In genomic region chr14:73887704-73888459, GRCh38 we compare ENCODE assay signal across 7 cellular contexts. TPM values are rescaled to one million over a fixed set of nuclear protein-coding genes. Genes with fewer than 3 reads are reported as not detected.
DNase-seq lines count a peak whose midpoint lies in the region; FAIRE-seq and TF ChIP-seq lines count a peak whose summit lies in the region.

No MANE protein-coding gene starts in this region.

- peaks cover 23% of the 10 kb centered on the region for H3F3A ChIP-seq in SU-DHL-6 (ENCODE audit: insufficient read depth)

- H3K9ac ChIP-seq in SU-DHL-6 (ENCODE audit: low read length) (peak overlapping the region; percentile 92), skeletal muscle tissue (ENCODE audit: low read depth in 1 of 3, low read length in 3 of 3) (peak overlapping the region; percentile 93 to 97 (median 94))

- peaks cover 18% of the 10 kb centered on the region for H3K4me1 ChIP-seq in HAP-1
- peaks cover 9 to 19% (median 13%) of the 10 kb centered on the region in 3 donors for H3K4me1 ChIP-seq in skeletal muscle tissue (ENCODE audit: control insufficient read depth in 3 of 3, insufficient read depth in 3 of 3, low read length in 3 of 3)

- H3K4me2 ChIP-seq in SU-DHL-6 (ENCODE audit: low read depth, low read length, poor library complexity, severe bottlenecking), result peak overlapping the region; percentile 96

- H3K27me3 ChIP-seq in HAP-1 (ENCODE audit: low read depth), result no peaks in the 10 kb centered on the region
- no peaks in the 10 kb centered on the region for H3K27me3 ChIP-seq in SU-DHL-6 (ENCODE audit: low read length)
- H3K27me3 ChIP-seq in skeletal muscle tissue (ENCODE audit: control insufficient read depth in 3 of 3, insufficient read depth in 3 of 3, low read length in 3 of 3), result no peaks in the 10 kb centered on the region

- no peak for DNase-seq in HAP-1 (ENCODE audit: low spot score in 2 of 2)
- DNase-seq in fibroblast of pulmonary artery (ENCODE audit: low read depth), result no peak
- no peak for DNase-seq in NCI-H1694 (lab: John Stamatoyannopoulos, UW)
- no peak for DNase-seq in SK-N-DZ (ENCODE audit: low spot score)
- DNase-seq in frontal cortex (ENCODE audit: low spot score in 2 of 2), result no peak

- no peak overlapping the region for H2AFZ ChIP-seq in SU-DHL-6 (ENCODE audit: low read depth, low read length, severe bottlenecking)

- H3K9me2 ChIP-seq in SU-DHL-6 (replicated peaks; ENCODE audit: insufficient read depth, low read length), result no peaks in the 10 kb centered on the region

- FAIRE-seq in frontal cortex (lab: Jason Lieb, UNC), result no peak

- H3K9me3 ChIP-seq in HAP-1 (no peaks in the 10 kb centered on the region), SU-DHL-6 (ENCODE audit: insufficient read depth, low read length) (no peaks in the 10 kb centered on the region), skeletal muscle tissue (ENCODE audit: control insufficient read depth in 3 of 3, low read length in 3 of 3) (no peaks in the 10 kb centered on the region)

- H3K79me2 ChIP-seq in SU-DHL-6 (ENCODE audit: insufficient read depth, low read length), result peaks cover 72% of the 10 kb centered on the region

- TF ChIP-seq CTCF in SU-DHL-6 (IDR thresholded peaks at IDR 0.05; ENCODE audit: insufficient read depth, low read length, poor library complexity, severe bottlenecking) (no peak), fibroblast of pulmonary artery (IDR thresholded peaks at IDR 0.05; ENCODE audit: low read length, missing control alignments) (no peak)

- in situ Hi-C loops in HAP-1 (cut with MboI; ENCODE audit: low sequenced_read_pairs), result no loop called here

- H4K20me1 ChIP-seq in SU-DHL-6 (ENCODE audit: low read depth, low read length), result peaks cover 6% of the 10 kb centered on the region; the same call in 1 of the 2 replicates

- H3K27ac ChIP-seq in SU-DHL-6 (ENCODE audit: low read depth, low read length) (peak overlapping the region; percentile 65; the same call in 1 of the 2 replicates), skeletal muscle tissue (ENCODE audit: low read depth, low read length) (peak overlapping the region; percentile 84)

- peak overlapping the region; percentile 96 for H3K4me3 ChIP-seq in HAP-1
- peak overlapping the region; percentile 75 for H3K4me3 ChIP-seq in SU-DHL-6 (ENCODE audit: insufficient read depth, low read length, poor library complexity, severe bottlenecking)
- H3K4me3 ChIP-seq in fibroblast of pulmonary artery (replicated peaks; ENCODE audit: low read depth, low read length), result peak overlapping the region; percentile 89
- peak overlapping the region; percentile 79 to 89 (median 87) for H3K4me3 ChIP-seq in skeletal muscle tissue (ENCODE audit: low read length in 3 of 3)

- peaks cover 9% of the 10 kb centered on the region; the same call in 1 of the 2 replicates for H3K36me3 ChIP-seq in HAP-1 (replicated peaks)
- no peaks in the 10 kb centered on the region for H3K36me3 ChIP-seq in SU-DHL-6 (ENCODE audit: low read length)
- peaks cover 0 to 5% (median 4%) of the 10 kb centered on the region in 3 donors for H3K36me3 ChIP-seq in skeletal muscle tissue (ENCODE audit: control insufficient read depth in 3 of 3, insufficient read depth in 3 of 3, low read length in 3 of 3)

RNA-seq across cellular contexts. Expression of gene ZNF410, which starts 1.2 kb away (rescaled TPM):
- total RNA-seq in skeletal muscle tissue (71.0 TPM), frontal cortex (71.3 TPM)
- 55.2 and 58.4 TPM in 2 replicates for polyA plus RNA-seq in SK-N-DZ (2014; cell fraction: cytosol; rRNA removed)
- polyA plus RNA-seq in SK-N-DZ (2014; cell fraction: nucleus; rRNA removed), result 38.1 and 45.9 TPM in 2 replicates

RNA-seq across cellular contexts. Expression of gene PTGR2, which starts 36.3 kb away (rescaled TPM):
- total RNA-seq in skeletal muscle tissue (5.7 TPM), frontal cortex (4.9 TPM)
- 4.6 and 14.3 TPM in 2 replicates for polyA plus RNA-seq in SK-N-DZ (2014; cell fraction: cytosol; rRNA removed)
- polyA plus RNA-seq in SK-N-DZ (2014; cell fraction: nucleus; rRNA removed), result 6.9 and 7.2 TPM in 2 replicates
